1 cellular context compared by ENCODE assay signal in genomic region chr9:41308953-41309352, GRCh38.
TF ChIP-seq lines count a peak whose summit lies in the region.
"Not testable (repeated sequence)": the region's sequence is repeated elsewhere in the genome, so short reads cannot be mapped to it uniquely, and the experiment has no call there.

No MANE protein-coding gene starts in this region.

TF ChIP-seq in K562, 482 proteins besides CTCF, POLR2A, EP300 and RAD21:
- TF ChIP-seq MGA (IDR thresholded peaks at IDR 0.05) (peak; percentile 53), ATF3 (IDR thresholded peaks at IDR 0.05) (peak; percentile 23; the same call in 1 of the 2 replicates), L3MBTL2 (IDR thresholded peaks at IDR 0.05) (peak; percentile 68)
- TF ChIP-seq ATF3 (CRISPR knock-in tag; conservative IDR thresholded peaks at IDR 0.05): not testable (repeated sequence)
